ENCODE assay signal across 8 cellular contexts in genomic region chr3:28575748-28576589, GRCh38.
DNase-seq lines count a peak whose midpoint lies in the region; ATAC-seq, FAIRE-seq and TF ChIP-seq lines count a peak whose summit lies in the region.

No MANE protein-coding gene starts in this region.

- TF ChIP-seq POLR2A in endothelial cell of umbilical vein (IDR thresholded peaks at IDR 0.05; ENCODE audit: low read depth, low read length): no peak

- peak overlapping the region; percentile 46 for H3K4me2 ChIP-seq in endothelial cell of umbilical vein (ENCODE audit: insufficient read depth, low read length)

- DNase-seq in AG20443 (ENCODE audit: low spot score): peak; percentile 68
- DNase-seq in NCI-H2029 treated with DMSO at 0.1 percent for 48 hours (lab: John Stamatoyannopoulos, UW): peak; percentile 80
- DNase-seq in endothelial cell of umbilical vein (ENCODE audit: low read depth, low spot score): no peak
- peak; percentile 66 for DNase-seq in nephron progenitor cell
- DNase-seq in effector memory CD4-positive, alpha-beta T cell: no peak
- no peak for DNase-seq in naive thymus-derived CD8-positive, alpha-beta T cell
- no peak for DNase-seq in activated gamma-delta T cell (lab: John Stamatoyannopoulos, UW)

- no peak overlapping the region for H3K27ac Mint-ChIP-seq in nephron progenitor cell
- no peak overlapping the region for H3K27ac Mint-ChIP-seq in naive thymus-derived CD8-positive, alpha-beta T cell

- POLR2A ChIA-PET in endothelial cell of umbilical vein (lab: Charles Lee): no interaction called here
- POLR2A ChIA-PET in naive thymus-derived CD8-positive, alpha-beta T cell (lab: Charles Lee): no interaction called here

- no peaks in the 10 kb centered on the region for H3K79me2 ChIP-seq in endothelial cell of umbilical vein (ENCODE audit: control insufficient read depth, insufficient read depth, low read length)

- peaks cover 19% of the 10 kb centered on the region for H3K4me1 Mint-ChIP-seq in nephron progenitor cell
- peaks cover 0 to 7% (median 6%) of the 10 kb centered on the region in 4 donors for H3K4me1 Mint-ChIP-seq in naive thymus-derived CD8-positive, alpha-beta T cell

- FAIRE-seq in endothelial cell of umbilical vein (lab: Jason Lieb, UNC): no peak

- no peaks in the 10 kb centered on the region for H3K9me3 Mint-ChIP-seq in nephron progenitor cell
- no peaks in the 10 kb centered on the region for H3K9me3 Mint-ChIP-seq in naive thymus-derived CD8-positive, alpha-beta T cell

- peaks cover 2% of the 10 kb centered on the region for H3K4me1 ChIP-seq in endothelial cell of umbilical vein (ENCODE audit: control insufficient read depth, extremely low read depth, insufficient read depth, low read length)
- H3K4me1 ChIP-seq in effector memory CD4-positive, alpha-beta T cell (ENCODE audit: control insufficient read depth, insufficient read depth, low read length, poor library complexity, severe bottlenecking): no peaks in the 10 kb centered on the region

- TF ChIP-seq CTCF in endothelial cell of umbilical vein (IDR thresholded peaks at IDR 0.05; ENCODE audit: extremely low read depth in 1 of 2, insufficient read depth in 1 of 2, low read depth in 1 of 2, low read length in 2 of 2) (no peak), nephron progenitor cell (IDR thresholded peaks at IDR 0.05) (no peak)

- H3K27ac ChIP-seq in endothelial cell of umbilical vein (ENCODE audit: insufficient read depth, low read depth, low read length): no peak overlapping the region
- H3K27ac ChIP-seq in effector memory CD4-positive, alpha-beta T cell (ENCODE audit: insufficient read depth, low read length, poor library complexity, severe bottlenecking): no peak overlapping the region

- no peaks in the 10 kb centered on the region for H3K36me3 ChIP-seq in endothelial cell of umbilical vein (ENCODE audit: control insufficient read depth in 2 of 2, extremely low read depth in 1 of 2, insufficient read depth in 2 of 2, low read length in 2 of 2)
- H3K36me3 ChIP-seq in effector memory CD4-positive, alpha-beta T cell (ENCODE audit: control insufficient read depth, insufficient read depth, low read length): no peaks in the 10 kb centered on the region

- intact Hi-C loops in endothelial cell of umbilical vein (cut with micrococcal nuclease): no loop called here

- H3K9ac ChIP-seq in endothelial cell of umbilical vein (replicated peaks; ENCODE audit: extremely low read depth, insufficient read depth, low read length): no peak overlapping the region

- H3K4me3 ChIP-seq in endothelial cell of umbilical vein (replicated peaks in 1 of 3; ENCODE audit: insufficient read depth in 1 of 3, low read depth in 1 of 3, low read length in 3 of 3): no peak overlapping the region
- H3K4me3 ChIP-seq in effector memory CD4-positive, alpha-beta T cell (ENCODE audit: insufficient read depth, low read depth, low read length, poor library complexity, severe bottlenecking): no peak overlapping the region

- peaks cover 81% of the 10 kb centered on the region for H3K27me3 Mint-ChIP-seq in nephron progenitor cell (ENCODE audit: low read depth, poor library complexity)
- H3K27me3 Mint-ChIP-seq in naive thymus-derived CD8-positive, alpha-beta T cell: peaks cover 32 to 75% (median 48%) of the 10 kb centered on the region in 5 donors

- no TSS peak for BruUV-seq in endothelial cell of umbilical vein (replicated peaks; lab: Mats Ljungman, UMichigan)

- no peak for ATAC-seq in naive thymus-derived CD8-positive, alpha-beta T cell
- ATAC-seq in HG02973 (IDR thresholded peaks at IDR 0.05; ENCODE audit: unreplicated experiment): no peak

- H3K27me3 ChIP-seq in endothelial cell of umbilical vein (ENCODE audit: control insufficient read depth in 2 of 2, insufficient read depth in 2 of 2, low read length in 2 of 2): peaks cover 26 to 63% of the 10 kb centered on the region in 2 experiments
- H3K27me3 ChIP-seq in effector memory CD4-positive, alpha-beta T cell (replicated peaks; ENCODE audit: control insufficient read depth, insufficient read depth, low read length, poor library complexity, severe bottlenecking): peaks cover 6% of the 10 kb centered on the region

- dilution Hi-C loops in endothelial cell of umbilical vein (cut with MboI; ENCODE audit: extremely low pct_ligation_motif_present, low sequenced_read_pairs): no loop called here

- CTCF ChIA-PET in endothelial cell of umbilical vein (lab: Charles Lee): no interaction called here

- H3K9me3 ChIP-seq in endothelial cell of umbilical vein (replicated peaks; ENCODE audit: control insufficient read depth, insufficient read depth, low read length): no peaks in the 10 kb centered on the region
- H3K9me3 ChIP-seq in effector memory CD4-positive, alpha-beta T cell (ENCODE audit: control insufficient read depth, low read length): no peaks in the 10 kb centered on the region

- peak overlapping the region; percentile 91 for H3K4me3 Mint-ChIP-seq in nephron progenitor cell
- H3K4me3 Mint-ChIP-seq in naive thymus-derived CD8-positive, alpha-beta T cell: no peak overlapping the region

- no peaks in the 10 kb centered on the region for H3K9me1 ChIP-seq in endothelial cell of umbilical vein (replicated peaks; ENCODE audit: control insufficient read depth, extremely low read depth, insufficient read depth, low read length)

- no peaks in the 10 kb centered on the region for H3K36me3 Mint-ChIP-seq in nephron progenitor cell (ENCODE audit: low read depth)
- H3K36me3 Mint-ChIP-seq in naive thymus-derived CD8-positive, alpha-beta T cell: no peaks in the 10 kb centered on the region

- no peaks in the 10 kb centered on the region for H4K20me1 ChIP-seq in endothelial cell of umbilical vein (replicated peaks; ENCODE audit: control insufficient read depth, extremely low read depth, insufficient read depth, low read length)

- H2AFZ ChIP-seq in endothelial cell of umbilical vein (ENCODE audit: low read depth, low read length): no peak overlapping the region

TF ChIP-seq in endothelial cell of umbilical vein, 7 proteins besides CTCF, POLR2A, EP300 and RAD21:
- TF ChIP-seq EZH2 (IDR thresholded peaks at IDR 0.05; ENCODE audit: borderline replicate concordance, low read depth, low read length, severe bottlenecking) (peak; percentile 69), MAX (IDR thresholded peaks at IDR 0.05; ENCODE audit: insufficient read depth, insufficient read length) (no peak)

Comparison
In these comparisons a context has a peak if more than half of its experiments do, and no peak if none do; other contexts are left out.
1. DNase-seq: peak in AG20443 (single experiment), NCI-H2029 treated with DMSO at 0.1 percent for 48 hours (single experiment) and nephron progenitor cell (single experiment); none in endothelial cell of umbilical vein (single experiment), effector memory CD4-positive, alpha-beta T cell (0 of 3), naive thymus-derived CD8-positive, alpha-beta T cell (0 of 10) and activated gamma-delta T cell (single experiment).